21 cellular contexts compared by ENCODE assay signal in genomic region chr12:8078916-8079315, GRCh38. TPM values are rescaled to one million over a fixed set of nuclear protein-coding genes. Genes with fewer than 3 reads are reported as not detected.
DNase-seq lines count a peak whose midpoint lies in the region; ATAC-seq and TF ChIP-seq lines count a peak whose summit lies in the region.
"Had no signal": no experiment of that assay in that cellular context is flagged by ENCODE, and none has a peak within 500 bp of the region (broad histone marks: within the 10 kb centered on the region; RNA-seq: fewer than 3 reads in every experiment).

No MANE protein-coding gene starts in this region.

- no peak overlapping the region for H3K4me3 Mint-ChIP-seq in T-helper 2 cell treated with Interferon-gamma antibody and Interleukin-4, amounts not matched to agents 5 μg/mL and 100 μg/mL, for 36 hours
- H3K4me3 Mint-ChIP-seq in CD4-positive, CD25-positive, alpha-beta regulatory T cell: peak overlapping the region in 2 of 4 donors; percentile 66 to 68
- H3K4me3 Mint-ChIP-seq in activated T-helper 17 cell treated with anti-CD3 and anti-CD28 coated beads, Interleukin-2, amount 50 U/mL, for 72 hours: peak overlapping the region; percentile 93
- peak overlapping the region in 7 of 10 donors; percentile 29 to 95 (median 50) for H3K4me3 Mint-ChIP-seq in naive thymus-derived CD4-positive, alpha-beta T cell
- H3K4me3 Mint-ChIP-seq: activated T-cell treated with anti-CD3 and anti-CD28 coated beads, Interleukin-2, amount 50 U/mL, for 4 hours; endodermal cell; WTC11 had no signal

- no peaks in the 10 kb centered on the region for H3K9me3 Mint-ChIP-seq in T-helper 2 cell treated with Interferon-gamma antibody and Interleukin-4, amounts not matched to agents 5 μg/mL and 100 μg/mL, for 36 hours
- no peaks in the 10 kb centered on the region for H3K9me3 Mint-ChIP-seq in CD4-positive, CD25-positive, alpha-beta regulatory T cell
- H3K9me3 Mint-ChIP-seq in activated T-helper 17 cell treated with anti-CD3 and anti-CD28 coated beads, Interleukin-2, amount 50 U/mL, for 72 hours: no peaks in the 10 kb centered on the region
- H3K9me3 Mint-ChIP-seq in naive thymus-derived CD4-positive, alpha-beta T cell: peaks cover 0 to 1% (median 0%) of the 10 kb centered on the region in 11 donors
- H3K9me3 Mint-ChIP-seq: activated T-cell treated with anti-CD3 and anti-CD28 coated beads, Interleukin-2, amount 50 U/mL, for 4 hours; endodermal cell; stimulated activated naive CD8-positive, alpha-beta T cell treated with anti-CD3 and anti-CD28 coated beads, Interleukin-15, amount 100 ng/mL, for 72 hours; WTC11 had no signal

- peaks cover 26% of the 10 kb centered on the region for H3K4me1 Mint-ChIP-seq in T-helper 2 cell treated with Interferon-gamma antibody and Interleukin-4, amounts not matched to agents 5 μg/mL and 100 μg/mL, for 36 hours (ENCODE audit: low read depth)
- H3K4me1 Mint-ChIP-seq in CD4-positive, CD25-positive, alpha-beta regulatory T cell: peaks cover 11 to 59% (median 34%) of the 10 kb centered on the region in 4 donors
- H3K4me1 Mint-ChIP-seq in activated T-helper 17 cell treated with anti-CD3 and anti-CD28 coated beads, Interleukin-2, amount 50 U/mL, for 72 hours: peaks cover 20% of the 10 kb centered on the region
- peaks cover 23 to 69% (median 43%) of the 10 kb centered on the region in 7 donors for H3K4me1 Mint-ChIP-seq in naive thymus-derived CD4-positive, alpha-beta T cell

- peaks cover 30% of the 10 kb centered on the region for H3K4me1 ChIP-seq in CD4-positive, CD25-positive, alpha-beta regulatory T cell (ENCODE audit: control insufficient read depth, insufficient read depth, low read length, poor library complexity, severe bottlenecking)
- H3K4me1 ChIP-seq in naive thymus-derived CD4-positive, alpha-beta T cell (ENCODE audit: control insufficient read depth in 2 of 2, insufficient read depth in 2 of 2, low read length in 2 of 2): peaks cover 22 to 44% of the 10 kb centered on the region in 2 donors
- peaks cover 25% of the 10 kb centered on the region for H3K4me1 ChIP-seq in vagina

- intact Hi-C loops in naive thymus-derived CD4-positive, alpha-beta T cell (cut with micrococcal nuclease): loop anchor here (1.0 kb wide), 8 partner anchors 13 to 219 kb away; partner anchors contain the start of genes C3AR1 (in 1 of the 2) and FOXJ2 (in 1 of the 2)
- intact Hi-C loops in vagina (cut with DNase I): no loop called here

- no peak overlapping the region for H3K27ac ChIP-seq in CD4-positive, CD25-positive, alpha-beta regulatory T cell (ENCODE audit: insufficient read depth, low read length, poor library complexity, severe bottlenecking)
- H3K27ac ChIP-seq in naive thymus-derived CD4-positive, alpha-beta T cell (ENCODE audit: low read depth, low read length): peak overlapping the region; percentile 94
- no peak overlapping the region for H3K27ac ChIP-seq in vagina
- H3K27ac ChIP-seq: 22Rv1, esophagus muscularis mucosa, foreskin keratinocyte, psoas muscle had no signal

- no peaks in the 10 kb centered on the region for H3K27me3 ChIP-seq in CD4-positive, CD25-positive, alpha-beta regulatory T cell (ENCODE audit: control insufficient read depth, insufficient read depth, low read length)
- H3K27me3 ChIP-seq in naive thymus-derived CD4-positive, alpha-beta T cell (ENCODE audit: control insufficient read depth in 2 of 2, insufficient read depth in 2 of 2, low read length in 2 of 2): no peaks in the 10 kb centered on the region
- no peaks in the 10 kb centered on the region for H3K27me3 ChIP-seq in vagina
- H3K27me3 ChIP-seq: esophagus muscularis mucosa, foreskin keratinocyte had no signal

- no peaks in the 10 kb centered on the region for H3K36me3 ChIP-seq in CD4-positive, CD25-positive, alpha-beta regulatory T cell (ENCODE audit: control insufficient read depth, insufficient read depth, low read length)
- no peaks in the 10 kb centered on the region for H3K36me3 ChIP-seq in naive thymus-derived CD4-positive, alpha-beta T cell (ENCODE audit: control insufficient read depth in 2 of 3, insufficient read depth in 3 of 3, low read length in 3 of 3)
- no peaks in the 10 kb centered on the region for H3K36me3 ChIP-seq in vagina
- H3K36me3 ChIP-seq: esophagus muscularis mucosa, heart left ventricle had no signal

- no peak for TF ChIP-seq POLR2A in vagina (IDR thresholded peaks at IDR 0.05)

- H3K27me3 Mint-ChIP-seq in T-helper 2 cell treated with Interferon-gamma antibody and Interleukin-4, amounts not matched to agents 5 μg/mL and 100 μg/mL, for 36 hours (ENCODE audit: low read depth): no peaks in the 10 kb centered on the region
- H3K27me3 Mint-ChIP-seq in CD4-positive, CD25-positive, alpha-beta regulatory T cell: peaks cover 6% of the 10 kb centered on the region
- no peaks in the 10 kb centered on the region for H3K27me3 Mint-ChIP-seq in activated T-helper 17 cell treated with anti-CD3 and anti-CD28 coated beads, Interleukin-2, amount 50 U/mL, for 72 hours
- H3K27me3 Mint-ChIP-seq in naive thymus-derived CD4-positive, alpha-beta T cell: peaks cover 0 to 2% (median 0%) of the 10 kb centered on the region in 5 donors
- H3K27me3 Mint-ChIP-seq: stimulated activated naive CD8-positive, alpha-beta T cell treated with anti-CD3 and anti-CD28 coated beads, Interleukin-15, amount 100 ng/mL, for 72 hours had no signal

- H3K4me3 ChIP-seq in CD4-positive, CD25-positive, alpha-beta regulatory T cell (ENCODE audit: low read depth, low read length): no peak overlapping the region
- no peak overlapping the region for H3K4me3 ChIP-seq in naive thymus-derived CD4-positive, alpha-beta T cell (ENCODE audit: low read length)
- no peak overlapping the region for H3K4me3 ChIP-seq in vagina
- H3K4me3 ChIP-seq: esophagus muscularis mucosa, heart left ventricle, psoas muscle had no signal

- peak overlapping the region; percentile 22 for H3K27ac Mint-ChIP-seq in T-helper 2 cell treated with Interferon-gamma antibody and Interleukin-4, amounts not matched to agents 5 μg/mL and 100 μg/mL, for 36 hours
- H3K27ac Mint-ChIP-seq in CD4-positive, CD25-positive, alpha-beta regulatory T cell: peak overlapping the region; percentile 75 to 100 (median 96)
- H3K27ac Mint-ChIP-seq in activated T-helper 17 cell treated with anti-CD3 and anti-CD28 coated beads, Interleukin-2, amount 50 U/mL, for 72 hours: peak overlapping the region; percentile 97
- peak overlapping the region in 8 of 9 donors; percentile 86 to 100 (median 98) for H3K27ac Mint-ChIP-seq in naive thymus-derived CD4-positive, alpha-beta T cell
- H3K27ac Mint-ChIP-seq: endodermal cell, WTC11 had no signal

- no peak for ATAC-seq in CD4-positive, CD25-positive, alpha-beta regulatory T cell (ENCODE audit: low read depth in 2 of 2)
- ATAC-seq in activated T-helper 17 cell treated with anti-CD3 and anti-CD28 coated beads, Interleukin-2, amount 50 U/mL, for 72 hours (replicated peaks): no peak
- no peak for ATAC-seq in naive thymus-derived CD4-positive, alpha-beta T cell
- ATAC-seq in HG02623 (IDR thresholded peaks at IDR 0.05; ENCODE audit: unreplicated experiment): no peak
- no peak for ATAC-seq in GM21528 (IDR thresholded peaks at IDR 0.05; ENCODE audit: low FRiP score, unreplicated experiment)
- ATAC-seq: foreskin keratinocyte, heart left ventricle, psoas muscle had no signal

- H3K36me3 Mint-ChIP-seq in T-helper 2 cell treated with Interferon-gamma antibody and Interleukin-4, amounts not matched to agents 5 μg/mL and 100 μg/mL, for 36 hours (ENCODE audit: low read depth): peaks cover 1% of the 10 kb centered on the region
- H3K36me3 Mint-ChIP-seq in CD4-positive, CD25-positive, alpha-beta regulatory T cell: peaks cover 1% of the 10 kb centered on the region
- H3K36me3 Mint-ChIP-seq in activated T-helper 17 cell treated with anti-CD3 and anti-CD28 coated beads, Interleukin-2, amount 50 U/mL, for 72 hours (ENCODE audit: low read depth): peaks cover 9% of the 10 kb centered on the region
- peaks cover 0 to 4% (median 0%) of the 10 kb centered on the region in 5 donors for H3K36me3 Mint-ChIP-seq in naive thymus-derived CD4-positive, alpha-beta T cell
- H3K36me3 Mint-ChIP-seq: WTC11 had no signal

- POLR2A ChIA-PET in naive thymus-derived CD4-positive, alpha-beta T cell (lab: Charles Lee): interaction anchor here (1.0 to 10.0 kb wide), 11 partner anchors 13 to 219 kb away, joined by 3 to 178 read pairs (median 6); partner anchors contain the start of genes C3AR1, FOXJ2 and SLC2A3

- CTCF ChIA-PET in naive thymus-derived CD4-positive, alpha-beta T cell (lab: Charles Lee): interaction anchor here (0.9 to 7.8 kb wide), 15 partner anchors 10 to 219 kb away, joined by 4 to 158 read pairs (median 12); partner anchors contain the start of gene C3AR1

- TF ChIP-seq CTCF in vagina (IDR thresholded peaks at IDR 0.05): no peak

- DNase-seq in T-helper 2 cell treated with Interferon-gamma antibody and Interleukin-4, amounts not matched to agents 5 μg/mL and 100 μg/mL, for 36 hours (ENCODE audit: low spot score): no peak
- DNase-seq in T-helper 2 cell (no peak), vagina (ENCODE audit: extremely low spot score in 2 of 2) (no peak)
- no peak for DNase-seq in CD4-positive, CD25-positive, alpha-beta regulatory T cell
- DNase-seq in naive thymus-derived CD4-positive, alpha-beta T cell: no peak
- DNase-seq: cortex of kidney, foreskin keratinocyte, NCI-H187 treated with DMSO at 0.1 percent for 48 hours, psoas muscle, SHP77 treated with DMSO at 0.1 percent for 48 hours had no signal

- no peaks in the 10 kb centered on the region for H3K9me3 ChIP-seq in CD4-positive, CD25-positive, alpha-beta regulatory T cell (ENCODE audit: control insufficient read depth in 2 of 2, low read length in 2 of 2)
- H3K9me3 ChIP-seq in naive thymus-derived CD4-positive, alpha-beta T cell (ENCODE audit: control insufficient read depth in 2 of 3, low read length in 3 of 3): no peaks in the 10 kb centered on the region
- no peaks in the 10 kb centered on the region for H3K9me3 ChIP-seq in vagina
- H3K9me3 ChIP-seq: esophagus muscularis mucosa, heart left ventricle, psoas muscle had no signal

RNA-seq across cellular contexts. Expression of gene NECAP1, which starts 3.2 kb away (rescaled TPM):
- 78.3 TPM for total RNA-seq in CD4-positive, CD25-positive, alpha-beta regulatory T cell
- polyA plus RNA-seq in CD4-positive, CD25-positive, alpha-beta regulatory T cell: 10 to 100 TPM; 20.5 to 34.8 (median 23.8) TPM
- 10 to 100 TPM; 30.0 to 32.9 TPM for total RNA-seq in activated T-helper 17 cell treated with anti-CD3 and anti-CD28 coated beads, Interleukin-2, amount 50 U/mL, for 72 hours
- total RNA-seq in naive thymus-derived CD4-positive, alpha-beta T cell: 10 to 100 TPM; 41.8 to 92.0 (median 56.7) TPM
- polyA plus RNA-seq in naive thymus-derived CD4-positive, alpha-beta T cell: 10 to 100 TPM; 22.5 to 23.9 TPM
- total RNA-seq in vagina: 48.1 TPM

RNA-seq across cellular contexts. Expression of gene C3AR1, which starts 12.8 kb away (rescaled TPM):
- 2.7 TPM for total RNA-seq in CD4-positive, CD25-positive, alpha-beta regulatory T cell
- polyA plus RNA-seq in CD4-positive, CD25-positive, alpha-beta regulatory T cell: 10 to 100 TPM in 2 of 4 donors, 1 to 10 TPM in 2; 6.5 to 12.7 (median 9.5) TPM
- total RNA-seq in activated T-helper 17 cell treated with anti-CD3 and anti-CD28 coated beads, Interleukin-2, amount 50 U/mL, for 72 hours: 1 to 10 TPM; 6.4 to 7.3 TPM
- 10 to 100 TPM in 1 of 5 experiments, 1 to 10 TPM in 3, under 1 TPM in 1; 0.66 to 12.7 (median 3.0) TPM for total RNA-seq in naive thymus-derived CD4-positive, alpha-beta T cell
- polyA plus RNA-seq in naive thymus-derived CD4-positive, alpha-beta T cell: under 1 TPM; 0.54 to 0.62 TPM
- total RNA-seq in vagina: 6.4 TPM
- total RNA-seq: endodermal cell had no signal

RNA-seq across cellular contexts. Expression of gene CLEC4A, which starts 44.5 kb away (rescaled TPM):
- 1.4 TPM for total RNA-seq in CD4-positive, CD25-positive, alpha-beta regulatory T cell
- polyA plus RNA-seq in CD4-positive, CD25-positive, alpha-beta regulatory T cell: 1 to 10 TPM in 1 of 4 donors, under 1 TPM in 2, not detected in 1; 0.14 to 1.2 (median 0.53) TPM
- total RNA-seq in activated T-helper 17 cell treated with anti-CD3 and anti-CD28 coated beads, Interleukin-2, amount 50 U/mL, for 72 hours: 1 to 10 TPM in 1 of 2 donors, under 1 TPM in 1; 0.22 to 2.6 TPM
- total RNA-seq in naive thymus-derived CD4-positive, alpha-beta T cell: 10 to 100 TPM in 1 of 5 experiments, 1 to 10 TPM in 2, under 1 TPM in 2; 0.30 to 25.8 (median 1.3) TPM
- polyA plus RNA-seq in naive thymus-derived CD4-positive, alpha-beta T cell: 1 to 10 TPM in 1 of 2 donors, under 1 TPM in 1; 0.59 to 2.1 TPM
- total RNA-seq in vagina: 2.2 TPM
- total RNA-seq: foreskin keratinocyte, H4 had no signal

RNA-seq across cellular contexts. Expression of gene FOXJ2, which starts 46.4 kb away (rescaled TPM):
- total RNA-seq in CD4-positive, CD25-positive, alpha-beta regulatory T cell: 26.1 TPM
- 1 to 10 TPM; 6.6 to 9.5 (median 8.1) TPM for polyA plus RNA-seq in CD4-positive, CD25-positive, alpha-beta regulatory T cell
- 10 to 100 TPM; 14.3 to 15.1 TPM for total RNA-seq in activated T-helper 17 cell treated with anti-CD3 and anti-CD28 coated beads, Interleukin-2, amount 50 U/mL, for 72 hours
- total RNA-seq in naive thymus-derived CD4-positive, alpha-beta T cell: 10 to 100 TPM; 19.8 to 30.2 (median 28.9) TPM
- 10 to 100 TPM; 11.2 to 15.5 TPM for polyA plus RNA-seq in naive thymus-derived CD4-positive, alpha-beta T cell
- 24.8 TPM for total RNA-seq in vagina

Comparison
In these comparisons a context has a peak if more than half of its experiments do, and no peak if none do; other contexts are left out.
1. H3K27ac Mint-ChIP-seq: peak in every context shown above with its lines; median percentile 98 in naive thymus-derived CD4-positive, alpha-beta T cell; 97 in activated T-helper 17 cell treated with anti-CD3 and anti-CD28 coated beads, Interleukin-2, amount 50 U/mL, for 72 hours; 96 in CD4-positive, CD25-positive, alpha-beta regulatory T cell; 22 in T-helper 2 cell treated with Interferon-gamma antibody and Interleukin-4, amounts not matched to agents 5 μg/mL and 100 μg/mL, for 36 hours.